8 cellular contexts compared by ENCODE assay signal in the genomic region with DNA sequence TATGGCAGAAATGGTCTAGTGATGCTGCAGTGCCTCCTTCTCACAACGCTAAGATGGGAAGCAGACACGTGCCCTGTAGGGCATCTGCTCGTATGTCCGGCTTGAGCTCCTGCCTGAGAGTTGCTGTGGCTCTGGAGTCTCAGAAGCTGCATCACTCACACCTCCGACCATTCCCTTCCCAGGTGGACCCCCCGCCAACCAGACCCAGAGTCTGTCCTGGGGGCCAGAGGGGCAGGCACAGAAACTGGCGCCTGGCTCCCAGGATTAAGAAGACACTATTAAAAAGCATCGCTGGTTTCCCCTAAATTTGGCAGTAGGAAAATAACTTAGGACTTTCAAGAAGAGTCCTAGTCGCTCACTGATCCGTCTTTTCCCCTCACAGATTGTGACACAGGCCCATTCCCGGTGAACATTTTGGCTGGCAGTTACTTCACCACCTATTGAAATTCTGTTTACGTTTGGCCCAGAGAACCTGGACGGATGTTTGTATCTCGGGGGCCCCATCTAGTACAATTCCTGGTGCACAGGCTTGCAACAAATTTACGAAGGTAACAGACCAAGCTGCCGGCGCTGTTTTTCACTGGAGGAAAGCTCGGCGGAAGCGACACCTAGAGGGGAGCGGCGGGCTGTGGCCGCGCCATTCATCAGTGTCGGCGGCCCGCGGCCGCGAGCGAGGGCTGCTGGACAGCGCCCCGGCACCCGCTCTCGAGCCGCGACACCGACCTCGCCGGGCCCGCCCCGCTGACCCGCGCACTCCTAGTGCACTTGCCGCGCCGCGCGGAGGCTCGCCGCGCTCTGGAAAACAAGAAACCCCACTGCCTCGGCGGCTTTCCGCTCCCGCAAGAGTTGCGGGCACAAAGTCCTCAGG. TPM values are rescaled to one million over a fixed set of nuclear protein-coding genes. Genes with fewer than 3 reads are reported as not detected.
DNase-seq lines count a peak whose midpoint lies in the region; ATAC-seq and TF ChIP-seq lines count a peak whose summit lies in the region.

No MANE protein-coding gene starts in this region.

- H3K9ac ChIP-seq in PC-3 (ENCODE audit: low read length), result no peak overlapping the region
- H3K9ac ChIP-seq in mammary epithelial cell (ENCODE audit: insufficient read depth, low read length), result no peak overlapping the region

- POLR2A ChIA-PET in BJ (lab: Charles Lee), result no interaction called here
- POLR2A ChIA-PET in PC-3 (lab: Charles Lee; ENCODE audit: unreplicated experiment), result no interaction called here

- H3K4me1 ChIP-seq in PC-3 (ENCODE audit: insufficient read depth, low read length) (no peaks in the 10 kb centered on the region), mammary epithelial cell (ENCODE audit: insufficient read depth, low read length) (peaks cover 12% of the 10 kb centered on the region), spleen (peaks cover 9 to 24% (median 20%) of the 10 kb centered on the region in 6 donors)

- CTCF ChIA-PET in BJ (lab: Yijun Ruan, JAX) (interaction anchor here (0.7 to 1.3 kb wide), 5 partner anchors 8 to 242 kb away, joined by 3 read pairs; no protein-coding TSS in a partner anchor), PC-3 (lab: Charles Lee) (interaction anchor here (0.7 to 1.0 kb wide), 2 partner anchors 121 to 239 kb away, joined by 3 read pairs; no protein-coding TSS in a partner anchor), mammary epithelial cell (lab: Charles Lee; ENCODE audit: low non-redundant PET) (no interaction called here)

- TF ChIP-seq CTCF in BJ (IDR thresholded peaks at IDR 0.05; ENCODE audit: insufficient read depth, low read depth, low read length) (peak; percentile 52), PC-3 (conservative IDR thresholded peaks at IDR 0.05; ENCODE audit: low read depth, low read length) (peak; percentile 53), mammary epithelial cell (conservative IDR thresholded peaks at IDR 0.05 in 1 of 2, IDR thresholded peaks at IDR 0.05 in 1 of 2; ENCODE audit: extremely low read depth in 1 of 2, insufficient read depth in 1 of 2, low read depth in 1 of 2, low read length in 2 of 2) (peak; percentile 11 to 59), spleen (IDR thresholded peaks at IDR 0.05 in 8 of 11, conservative IDR thresholded peaks at IDR 0.05 in 3 of 11) (peak in 4 of 11 experiments; percentile 10 to 55 (median 28))

- BruUV-seq in PC-3 (replicated peaks; lab: Mats Ljungman, UMichigan) (no TSS peak), mammary epithelial cell (replicated peaks; lab: Mats Ljungman, UMichigan) (no TSS peak)

- H3K4me2 ChIP-seq in PC-3 (ENCODE audit: low read length), result peak overlapping the region; percentile 93
- H3K4me2 ChIP-seq in mammary epithelial cell (ENCODE audit: insufficient read depth, low read depth, low read length), result peak overlapping the region; percentile 53

- peak; percentile 63 for ATAC-seq in GM21825 (IDR thresholded peaks at IDR 0.05; ENCODE audit: unreplicated experiment)
- ATAC-seq in PC-3, result peak; percentile 90
- no peak for ATAC-seq in GM18519 (IDR thresholded peaks at IDR 0.05; ENCODE audit: low FRiP score, unreplicated experiment)

- H3K36me3 ChIP-seq in BJ (ENCODE audit: control insufficient read depth, insufficient read depth, low read length) (no peaks in the 10 kb centered on the region), PC-3 (ENCODE audit: low read depth, low read length) (no peaks in the 10 kb centered on the region), mammary epithelial cell (ENCODE audit: insufficient read depth, low read length) (no peaks in the 10 kb centered on the region), spleen (no peaks in the 10 kb centered on the region)

- TF ChIP-seq POLR2A in spleen (IDR thresholded peaks at IDR 0.05), result no peak

- no peak overlapping the region for H3K27ac ChIP-seq in PC-3 (ENCODE audit: low read length)
- no peak overlapping the region for H3K27ac ChIP-seq in mammary epithelial cell (ENCODE audit: insufficient read depth, low read depth, low read length)
- H3K27ac ChIP-seq in spleen, result no peak overlapping the region

- no peaks in the 10 kb centered on the region for H3F3A ChIP-seq in PC-3 (ENCODE audit: low read length, unreplicated experiment)

- H3K79me2 ChIP-seq in PC-3 (ENCODE audit: low read length) (0 out of 2 replicates have a peak, but pooled peaks cover 8% of the 10 kb centered on the region), mammary epithelial cell (ENCODE audit: insufficient read depth, low read length) (no peaks in the 10 kb centered on the region)

- in situ Hi-C loops in mammary epithelial cell (cut with MboI; ENCODE audit: low sequenced_read_pairs in 2 of 2), result no loop called here

- H3K4me3 ChIP-seq in BJ (ENCODE audit: low read depth, low read length) (no peak overlapping the region), PC-3 (ENCODE audit: low read length) (peak overlapping the region; percentile 73), mammary epithelial cell (replicated peaks in 1 of 3; ENCODE audit: insufficient read depth in 1 of 3, low read depth in 2 of 3, low read length in 3 of 3) (no peak overlapping the region), spleen (peak overlapping the region in 7 of 8 donors; percentile 38 to 74 (median 50))

- intact Hi-C loops in PC-3 (cut with micrococcal nuclease) (loop anchor here (2.0 to 5.0 kb wide), 3 partner anchors 103 to 500 kb away; no protein-coding TSS in a partner anchor), mammary epithelial cell (cut with micrococcal nuclease) (loop anchor here (1.0 to 5.0 kb wide), 5 partner anchors 46 to 498 kb away; no protein-coding TSS in a partner anchor), spleen (cut with DNase I; ENCODE audit: low total_unique reads) (no loop called here)

- H4K20me1 ChIP-seq in PC-3 (ENCODE audit: low read length) (no peaks in the 10 kb centered on the region), mammary epithelial cell (ENCODE audit: insufficient read depth, low read length) (peaks cover 2% of the 10 kb centered on the region)

- DNase-seq in BJ (ENCODE audit: low read depth), result no peak
- peak; percentile 72 for DNase-seq in PC-3
- DNase-seq in mammary epithelial cell, result peak; percentile 47
- peak; percentile 93 for DNase-seq in iPS-NIHi7 (ENCODE audit: extremely low spot score)
- DNase-seq in spleen, result peak; percentile 84
- no peak for DNase-seq in MV-4-11 (lab: John Stamatoyannopoulos, UW)

- H3K9me3 ChIP-seq in PC-3 (ENCODE audit: low read length) (no peaks in the 10 kb centered on the region), mammary epithelial cell (replicated peaks; ENCODE audit: insufficient read depth, low read length) (no peaks in the 10 kb centered on the region), spleen (no peaks in the 10 kb centered on the region)

- H3K9me2 ChIP-seq in PC-3 (replicated peaks; ENCODE audit: low read length), result no peaks in the 10 kb centered on the region

- 41% methylated on average over 12 of the region's 57 CpGs for WGBS in mammary epithelial cell (ENCODE audit: low coverage, missing lambda C conversion rate)
- 7 to 12% (median 9%) methylated on average over 41 to 57 of the region's 57 CpGs for WGBS in spleen, 5 donors

- dilution Hi-C loops in mammary epithelial cell (cut with HindIII; ENCODE audit: low sequenced_read_pairs), result no loop called here

- peaks cover 27% of the 10 kb centered on the region for H3K27me3 ChIP-seq in BJ (ENCODE audit: control insufficient read depth, insufficient read depth, low read length)
- no peaks in the 10 kb centered on the region for H3K27me3 ChIP-seq in PC-3 (ENCODE audit: low read length)
- peaks cover 43% of the 10 kb centered on the region for H3K27me3 ChIP-seq in mammary epithelial cell (ENCODE audit: insufficient read depth, low read length)
- peaks cover 2 to 87% (median 62%) of the 10 kb centered on the region in 7 donors for H3K27me3 ChIP-seq in spleen (replicated peaks in 1 of 7)

- H2AFZ ChIP-seq in PC-3 (ENCODE audit: low read length), result peak overlapping the region; percentile 85
- H2AFZ ChIP-seq in mammary epithelial cell (ENCODE audit: low read depth, low read length), result no peak overlapping the region

RNA-seq across cellular contexts. Expression of gene FSTL4, which starts 1.6 kb away (rescaled TPM):
- polyA plus RNA-seq in BJ (2011; rRNA removed), result not detected in 2 replicates
- polyA minus RNA-seq in BJ (2011; rRNA and poly(A)+ RNA removed), result not detected in 2 replicates
- 4.2 and 4.5 TPM in 2 replicates for total RNA-seq in PC-3 (2014; rRNA removed)
- total RNA-seq in mammary epithelial cell, result 1 to 10 TPM; 1.1 to 3.7 TPM
- 1.4 TPM for polyA plus RNA-seq in mammary epithelial cell
- not detected for polyA minus RNA-seq in mammary epithelial cell
- total RNA-seq in spleen, result 1 to 10 TPM in 1 of 7 donors, under 1 TPM in 3, not detected in 3; 0.32 to 1.0 (median 0.67) TPM
- under 1 TPM in 2 of 3 donors, not detected in 1; under 0.01 to 0.08 TPM for polyA plus RNA-seq in spleen

Comparison
In these comparisons a context has a peak if more than half of its experiments do, and no peak if none do; other contexts are left out.
1. DNase-seq: peak in PC-3 (single experiment), mammary epithelial cell (single experiment), iPS-NIHi7 (single experiment) and spleen (single experiment); none in BJ (single experiment) and MV-4-11 (single experiment).
2. H3K4me3 ChIP-seq: peak in PC-3 (single experiment) and spleen (7 of 8); none in BJ (single experiment) and mammary epithelial cell (0 of 3).